ENCODE assay signal across 22 cellular contexts in genomic region chr7:125173571-125173970, GRCh38.
"Had no signal": no experiment of that assay in that cellular context is flagged by ENCODE, and none has a peak within 500 bp of the region (broad histone marks: within the 10 kb centered on the region; RNA-seq: fewer than 3 reads in every experiment).

No MANE protein-coding gene starts in this region.

- ATAC-seq: activated T-cell treated with anti-CD3 and anti-CD28 coated beads, Interleukin-2, amount 50 U/mL, for 4 hours; heart right ventricle; natural killer cell treated with Interleukin-12 subunit alpha and Interleukin-12 subunit beta and Interleukin-15 and Interleukin-18, amount 100 ng/mL, for 72 hours; right lobe of liver; stimulated activated naive CD8-positive, alpha-beta T cell treated with anti-CD3 and anti-CD28 coated beads, Interleukin-15, amount 100 ng/mL, for 72 hours had no signal

- H3K27me3 ChIP-seq: ascending aorta, heart right ventricle, neutrophil, right lobe of liver, suprapubic skin, transverse colon, uterus had no signal

- H2AFZ ChIP-seq: parathyroid adenoma had no signal

- H3K4me1 ChIP-seq: ascending aorta, heart right ventricle, parathyroid adenoma, right lobe of liver, suprapubic skin, transverse colon, uterus had no signal

- H3K36me3 ChIP-seq: ascending aorta, heart right ventricle, neutrophil, right lobe of liver, suprapubic skin, transverse colon, uterus had no signal

- H3K9ac ChIP-seq: parathyroid adenoma had no signal

- FAIRE-seq: colon, small intestine had no signal

- DNase-seq: activated CD4-positive, alpha-beta T cell treated with anti-CD3 and anti-CD28 coated beads, Interleukin-2, amount 50 U/mL, for 1 hour; activated CD4-positive, CD25-positive, alpha-beta regulatory T cell treated with anti-CD3 and anti-CD28 coated beads, Interleukin-2, amount 50 U/mL, for 72 hours; activated CD8-positive, alpha-beta memory T cell treated with anti-CD3 and anti-CD28 coated beads, Interleukin-2, amount 50 U/mL, for 4 hours; activated naive CD4-positive, alpha-beta T cell treated with anti-CD3 and anti-CD28 coated beads, Interleukin-2, amount 50 U/mL, for 16 hours; activated T-cell treated with anti-CD3 and anti-CD28 coated beads, Interleukin-2, amount 50 U/mL, for 4 hours; caudate nucleus; heart right ventricle; right lobe of liver; small intestine; stimulated activated CD4-positive, alpha-beta T cell treated with anti-CD3 and anti-CD28 coated beads, Interleukin-15, amount 100 ng/mL, for 24 hours; stimulated activated CD4-positive, alpha-beta T cell treated with anti-CD3 and anti-CD28 coated beads, Interleukin-4, amount 100 ng/mL, for 1 hour; stimulated activated naive CD8-positive, alpha-beta T cell treated with anti-CD3 and anti-CD28 coated beads, Interleukin-15, amount 100 ng/mL, for 72 hours; T1000; transverse colon; uterus had no signal

- H3K79me2 ChIP-seq: parathyroid adenoma had no signal

- H3K9me3 ChIP-seq: ascending aorta, neutrophil, right lobe of liver, suprapubic skin, transverse colon, uterus had no signal

- H3K27ac ChIP-seq: ascending aorta, heart right ventricle, neutrophil, parathyroid adenoma, right lobe of liver, suprapubic skin, transverse colon, uterus, VCaP had no signal

- H3K4me3 ChIP-seq: ascending aorta, heart right ventricle, right lobe of liver, suprapubic skin, transverse colon, uterus had no signal
